21 cellular contexts compared by ENCODE assay signal in the genomic region with DNA sequence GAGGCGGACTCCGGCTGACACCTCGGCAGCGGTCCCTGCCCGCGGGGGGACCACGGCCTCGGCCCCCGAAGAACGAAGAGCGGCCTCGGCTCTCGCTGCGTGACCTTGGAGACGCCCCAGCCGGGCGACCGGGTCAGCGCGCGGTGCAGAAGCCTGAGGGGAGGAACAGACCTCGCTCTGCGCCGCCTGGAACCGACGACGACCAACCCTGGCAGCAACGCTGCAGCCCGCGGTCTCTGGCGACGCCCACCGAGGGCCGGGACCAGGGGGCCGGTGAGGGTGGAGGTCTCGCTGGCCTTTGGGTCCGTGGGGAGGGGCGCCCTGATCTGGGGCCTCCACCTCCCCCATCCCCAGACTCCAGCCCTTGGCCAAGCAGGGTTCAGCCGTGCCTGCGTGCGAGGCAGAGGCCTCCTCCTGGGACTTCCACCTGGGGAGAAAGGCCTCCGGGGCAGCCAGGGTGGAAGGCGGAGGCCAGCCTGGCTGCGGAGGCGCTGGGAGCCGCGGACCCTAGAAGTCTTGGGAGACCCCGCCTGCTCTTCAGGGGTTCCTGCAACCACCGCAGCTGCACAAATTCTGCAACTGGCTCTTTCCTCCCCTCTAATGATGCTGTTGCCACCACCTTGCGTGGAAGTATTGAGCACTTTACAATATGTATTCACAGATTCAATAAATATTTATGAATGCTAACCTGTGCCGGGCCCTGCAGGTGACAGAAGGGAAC. TPM values are rescaled to one million over a fixed set of nuclear protein-coding genes. Genes with fewer than 3 reads are reported as not detected.
A peak's percentile ranks its signal among the peaks of the same experiment; 100 is the strongest.
DNase-seq lines count a peak whose midpoint lies in the region; ATAC-seq and TF ChIP-seq lines count a peak whose summit lies in the region.
"Had no signal": no experiment of that assay in that cellular context is flagged by ENCODE, and none has a peak within 500 bp of the region (broad histone marks: within the 10 kb centered on the region; RNA-seq: fewer than 3 reads in every experiment).

No MANE protein-coding gene starts in this region.

- peaks cover 61% of the 10 kb centered on the region for H3K27me3 Mint-ChIP-seq in neural crest cell (ENCODE audit: low read depth)

- no peak overlapping the region for H2AFZ ChIP-seq in hepatocyte

- peaks cover 19% of the 10 kb centered on the region for H3K27me3 ChIP-seq in H7 (ENCODE audit: control insufficient read depth, insufficient read depth, low read length)
- peaks cover 46% of the 10 kb centered on the region for H3K27me3 ChIP-seq in RWPE2 (ENCODE audit: insufficient read depth, poor library complexity, severe bottlenecking)
- H3K27me3 ChIP-seq in hepatocyte, result peaks cover 11% of the 10 kb centered on the region

- no peak overlapping the region for H3K27ac ChIP-seq in RWPE2 (ENCODE audit: poor library complexity, severe bottlenecking)
- no peak overlapping the region for H3K27ac ChIP-seq in hepatocyte

- no peak overlapping the region for H3K27ac Mint-ChIP-seq in neural crest cell (ENCODE audit: unreplicated experiment)
- H3K27ac Mint-ChIP-seq: activated CD4-positive, alpha-beta memory T cell treated with anti-CD3 and anti-CD28 coated beads for 36 hours; activated T-helper 1 cell treated with anti-CD3 and anti-CD28 coated beads, Interleukin-12 subunit alpha, Interleukin-12 subunit beta, Interleukin-2, Interleukin-4 antibody, amounts not matched to agents 30 ng/mL and 10 ng/mL and 1 ng/mL, durations not matched to agents 14 hours and 24 hours and 36 hours; type B pancreatic cell had no signal

- H3K79me2 ChIP-seq in hepatocyte, result no peaks in the 10 kb centered on the region

- H3K9me3 Mint-ChIP-seq in neural crest cell, result no peaks in the 10 kb centered on the region
- H3K9me3 Mint-ChIP-seq: activated T-helper 1 cell treated with anti-CD3 and anti-CD28 coated beads, Interleukin-12 subunit alpha, Interleukin-12 subunit beta, Interleukin-2, Interleukin-4 antibody, amounts not matched to agents 30 ng/mL and 10 ng/mL and 1 ng/mL, durations not matched to agents 14 hours and 24 hours and 36 hours; type B pancreatic cell had no signal

- H3K36me3 Mint-ChIP-seq in neural crest cell (ENCODE audit: low read depth), result no peaks in the 10 kb centered on the region
- H3K36me3 Mint-ChIP-seq: activated CD4-positive, alpha-beta memory T cell treated with anti-CD3 and anti-CD28 coated beads for 36 hours; type B pancreatic cell had no signal

- intact Hi-C loops in posterior vena cava (cut with DNase I), result no loop called here

- H3K4me1 ChIP-seq in RWPE2 (ENCODE audit: insufficient read depth, poor library complexity, severe bottlenecking), result peaks cover 2% of the 10 kb centered on the region
- H3K4me1 ChIP-seq in hepatocyte (ENCODE audit: insufficient read depth), result peaks cover 9% of the 10 kb centered on the region

- H3K9me2 ChIP-seq in hepatocyte (replicated peaks; ENCODE audit: insufficient read depth), result no peaks in the 10 kb centered on the region

- WGBS in hepatocyte (ENCODE audit: low lambda C conversion rate, missing lambda C conversion rate), result 75% methylated on average over 13 of the region's 51 CpGs

- H3K36me3 ChIP-seq in H7 (replicated peaks; ENCODE audit: control insufficient read depth, insufficient read depth, low read length), result no peaks in the 10 kb centered on the region
- H3K36me3 ChIP-seq in RWPE2 (ENCODE audit: low read depth), result no peaks in the 10 kb centered on the region
- H3K36me3 ChIP-seq in hepatocyte (replicated peaks; ENCODE audit: insufficient read depth, low read depth), result no peaks in the 10 kb centered on the region

- peak overlapping the region; percentile 86 for H3K4me2 ChIP-seq in hepatocyte

- DNase-seq in H7 (no peak), RWPE2 (ENCODE audit: low spot score) (peak; percentile 63), hepatocyte (ENCODE audit: low spot score) (no peak), neural crest cell (ENCODE audit: low read depth, low spot score) (peak; percentile 25), NCI-H2196 (lab: John Stamatoyannopoulos, UW; ENCODE audit: unreplicated experiment) (no peak), UCSD-AML1 (lab: John Stamatoyannopoulos, UW; ENCODE audit: unreplicated experiment) (no peak), posterior vena cava (ENCODE audit: low spot score) (no peak)
- DNase-seq: activated CD4-positive, alpha-beta memory T cell treated with anti-CD3 and anti-CD28 coated beads for 36 hours; amygdala; cortex of kidney; NCI-H187; NCI-H82; retina; RPMI8226; T-helper 9 cell had no signal

- H3K9me3 ChIP-seq in RWPE2 (ENCODE audit: severe bottlenecking) (peaks cover 6% of the 10 kb centered on the region), hepatocyte (ENCODE audit: low read depth) (no peaks in the 10 kb centered on the region)

- TF ChIP-seq CTCF in RWPE2 (IDR thresholded peaks at IDR 0.05; ENCODE audit: poor library complexity, severe bottlenecking) (no peak), hepatocyte (IDR thresholded peaks at IDR 0.05; ENCODE audit: poor library complexity) (no peak), neural crest cell (conservative IDR thresholded peaks at IDR 0.05) (no peak)

- H3K4me3 Mint-ChIP-seq in neural crest cell, result no peak overlapping the region
- H3K4me3 Mint-ChIP-seq: activated CD4-positive, alpha-beta memory T cell treated with anti-CD3 and anti-CD28 coated beads for 36 hours; activated T-helper 1 cell treated with anti-CD3 and anti-CD28 coated beads, Interleukin-12 subunit alpha, Interleukin-12 subunit beta, Interleukin-2, Interleukin-4 antibody, amounts not matched to agents 30 ng/mL and 10 ng/mL and 1 ng/mL, durations not matched to agents 14 hours and 24 hours and 36 hours had no signal

- H3K4me1 Mint-ChIP-seq in neural crest cell, result peaks cover 10% of the 10 kb centered on the region

- H4K20me1 ChIP-seq in hepatocyte (ENCODE audit: insufficient read depth, poor library complexity, severe bottlenecking), result no peaks in the 10 kb centered on the region

- H3K4me3 ChIP-seq in H7 (ENCODE audit: insufficient read depth, low read depth, low read length) (peak overlapping the region; percentile 38), RWPE2 (ENCODE audit: severe bottlenecking) (no peak overlapping the region), hepatocyte (no peak overlapping the region)

- ATAC-seq in RWPE2 (ENCODE audit: low read depth) (no peak), GM18858 (IDR thresholded peaks at IDR 0.05; ENCODE audit: unreplicated experiment) (no peak)
- ATAC-seq: HCT116 had no signal

RNA-seq across cellular contexts. Expression of a gene that starts 44.3 kb away (rescaled TPM):
- 17.7 and 19.8 TPM in 2 replicates for total RNA-seq in H7 (2014; rRNA removed; shearing (Covaris generic))
- total RNA-seq in hepatocyte (19.7 and 30.2 TPM in 2 replicates), neural crest cell (34.7 and 40.7 TPM in 2 replicates), posterior vena cava (10 to 100 TPM; 23.8 to 34.6 TPM)
- polyA plus RNA-seq in hepatocyte, result 31.3 and 34.3 TPM in 2 replicates

RNA-seq across cellular contexts. Expression of a gene that starts 45.2 kb away (rescaled TPM):
- 0.04 and 0.07 TPM in 2 replicates for total RNA-seq in H7 (2014; rRNA removed; shearing (Covaris generic))
- total RNA-seq in hepatocyte (5.2 and 6.7 TPM in 2 replicates), neural crest cell (not detected in 2 replicates), posterior vena cava (under 1 TPM in 1 of 2 donors, not detected in 1; 0.09 TPM)
- 4.8 and 5.8 TPM in 2 replicates for polyA plus RNA-seq in hepatocyte
- total RNA-seq: activated CD4-positive, alpha-beta memory T cell treated with anti-CD3 and anti-CD28 coated beads for 36 hours; activated T-helper 1 cell treated with anti-CD3 and anti-CD28 coated beads, Interleukin-12 subunit alpha, Interleukin-12 subunit beta, Interleukin-2, Interleukin-4 antibody, amounts not matched to agents 30 ng/mL and 10 ng/mL and 1 ng/mL, durations not matched to agents 14 hours and 24 hours and 36 hours; LHCN-M2 had no signal
- polyA plus RNA-seq: esophagus had no signal

Comparison
In these comparisons a context has a peak if more than half of its experiments do, and no peak if none do; other contexts are left out.
1. DNase-seq: peak in RWPE2 (single experiment) and neural crest cell (single experiment); none in H7 (single experiment), hepatocyte (single experiment), NCI-H2196 (single experiment), UCSD-AML1 (single experiment) and posterior vena cava (single experiment).